In the genomic region with DNA sequence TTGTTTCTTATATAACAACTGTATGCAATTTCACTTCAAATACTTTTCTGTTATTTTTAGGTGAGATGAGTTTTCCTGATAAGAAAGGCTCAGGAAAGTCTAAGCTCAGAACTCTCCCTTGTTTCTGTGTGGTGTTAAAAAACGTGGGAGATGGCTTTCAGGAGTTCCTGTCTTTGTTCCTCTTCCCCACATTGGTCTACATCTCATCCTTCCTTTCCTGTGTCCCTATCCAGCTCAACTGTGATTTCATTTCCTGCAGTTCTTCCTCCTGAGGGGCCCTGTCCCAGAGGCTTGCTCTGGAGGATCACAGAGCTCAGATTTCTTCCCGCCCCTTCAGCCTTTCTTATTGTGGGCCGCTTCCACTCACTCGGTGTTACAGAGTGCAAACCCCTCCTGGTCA, we compare ENCODE assay signal across 16 cellular contexts. TPM values are rescaled to one million over a fixed set of nuclear protein-coding genes. Genes with fewer than 3 reads are reported as not detected.
DNase-seq lines count a peak whose midpoint lies in the region; ATAC-seq, FAIRE-seq and TF ChIP-seq lines count a peak whose summit lies in the region.
"Had no signal": no experiment of that assay in that cellular context is flagged by ENCODE, and none has a peak within 500 bp of the region (broad histone marks: within the 10 kb centered on the region; RNA-seq: fewer than 3 reads in every experiment).

No MANE protein-coding gene starts in this region.

- H3K9me3 Mint-ChIP-seq in activated CD8-positive, alpha-beta T cell treated with anti-CD3 and anti-CD28 coated beads, Interleukin-2, amount 10 ng/mL, durations not matched to agents 7 days and 5 days (ENCODE audit: insufficient read depth): no peaks in the 10 kb centered on the region
- H3K9me3 Mint-ChIP-seq: stimulated activated naive B cell treated with anti-CD40 and anti-IgM and Interleukin-4, amounts not matched to agents 10 μg/mL and 1 μg/mL and 100 μg/mL, for 72 hours had no signal

- BruUV-seq in A673 (replicated peaks; lab: Mats Ljungman, UMichigan): no TSS peak
- BruUV-seq in HepG2 (replicated peaks; lab: Mats Ljungman, UMichigan): no TSS peak

- DNase-seq in A673 (ENCODE audit: low spot score) (peak; percentile 22), AG04450 (ENCODE audit: low read depth, low spot score) (no peak), HepG2 (ENCODE audit: low spot score) (no peak), NCI-H748 treated with DMSO at 0.1 percent for 48 hours (lab: John Stamatoyannopoulos, UW) (no peak), kidney tubule cell (ENCODE audit: low spot score) (no peak), tibial artery (no peak)
- DNase-seq in activated CD8-positive, alpha-beta T cell treated with anti-CD3 and anti-CD28 coated beads, Interleukin-2, amount 10 ng/mL, durations not matched to agents 7 days and 5 days: no peak
- DNase-seq: BE2C; Karpas-422; NCI-H1105; NCI-H510A treated with DMSO at 0.1 percent for 48 hours; stimulated activated naive B cell treated with anti-CD40 and anti-IgM and Interleukin-4, amounts not matched to agents 10 μg/mL and 1 μg/mL and 100 μg/mL, for 72 hours; upper lobe of right lung had no signal

- CTCF ChIA-PET in A673 (lab: Charles Lee) (no interaction called here), AG04450 (lab: Charles Lee) (interaction anchor here (1.2 kb wide), 1 partner anchor 46 kb away, joined by 6 read pairs; no protein-coding TSS in a partner anchor), HepG2 (lab: Yijun Ruan, JAX; ENCODE audit: low intra/inter-chr PET ratio, low total read pairs) (no interaction called here)
- CTCF ChIA-PET in activated CD8-positive, alpha-beta T cell treated with anti-CD3 and anti-CD28 coated beads, Interleukin-2, amount 10 ng/mL, durations not matched to agents 7 days and 5 days (lab: Charles Lee): interaction anchor here (0.7 kb wide), 1 partner anchor 10 kb away, joined by 3 read pairs; no protein-coding TSS in a partner anchor

- H3K27ac ChIP-seq in A673 (ENCODE audit: low read depth, low read length, poor library complexity, severe bottlenecking) (no peak overlapping the region), AG04450 (ENCODE audit: low read depth, low read length) (peak overlapping the region; percentile 48), HepG2 (ENCODE audit: extremely low read length, insufficient read depth, low read length) (peak overlapping the region; percentile 17), tibial artery (no peak overlapping the region)
- H3K27ac ChIP-seq: upper lobe of right lung had no signal

- TF ChIP-seq CTCF in A673 (conservative IDR thresholded peaks at IDR 0.05; ENCODE audit: low read depth, low read length) (no peak), AG04450 (IDR thresholded peaks at IDR 0.05; ENCODE audit: low read depth, low read length) (no peak), HepG2 (CRISPR knock-in tag; IDR thresholded peaks at IDR 0.05) (no peak), tibial artery (IDR thresholded peaks at IDR 0.05) (no peak)

- no peak for ATAC-seq in activated CD8-positive, alpha-beta T cell treated with anti-CD3 and anti-CD28 coated beads, Interleukin-2, amount 10 ng/mL, durations not matched to agents 7 days and 5 days
- ATAC-seq in HepG2: no peak
- no peak for ATAC-seq in HG03354 (IDR thresholded peaks at IDR 0.05; ENCODE audit: poor library complexity, severe bottlenecking, unreplicated experiment)
- ATAC-seq: stimulated activated naive B cell treated with anti-CD40 and anti-IgM and Interleukin-4, amounts not matched to agents 10 μg/mL and 1 μg/mL and 100 μg/mL, for 72 hours; upper lobe of right lung had no signal

- TF ChIP-seq POLR2A in HepG2 (IDR thresholded peaks at IDR 0.05; ENCODE audit: insufficient read depth in 1 of 2, low read depth in 2 of 2, low read length in 2 of 2): no peak

- no peaks in the 10 kb centered on the region for H3K9me3 ChIP-seq in A673 (ENCODE audit: low read depth, low read length, poor library complexity, severe bottlenecking)
- no peaks in the 10 kb centered on the region; the same call in 1 of the 2 replicates for H3K9me3 ChIP-seq in AG04450 (ENCODE audit: control insufficient read depth, insufficient read depth, low read length)
- H3K9me3 ChIP-seq in HepG2 (ENCODE audit: low read length): no peaks in the 10 kb centered on the region
- H3K9me3 ChIP-seq in tibial artery: no peaks in the 10 kb centered on the region
- H3K9me3 ChIP-seq: BE2C, upper lobe of right lung had no signal

- TF ChIP-seq EP300 in HepG2 (IDR thresholded peaks at IDR 0.05; ENCODE audit: low read depth in 2 of 2, low read length in 2 of 2) (no peak), HepG2 (CRISPR knock-in tag; IDR thresholded peaks at IDR 0.05; ENCODE audit: borderline replicate concordance) (no peak)

- H3K27me3 Mint-ChIP-seq in activated CD8-positive, alpha-beta T cell treated with anti-CD3 and anti-CD28 coated beads, Interleukin-2, amount 10 ng/mL, durations not matched to agents 7 days and 5 days (ENCODE audit: low read depth): no peaks in the 10 kb centered on the region
- H3K27me3 Mint-ChIP-seq: activated naive CD8-positive, alpha-beta T cell; stimulated activated naive B cell treated with anti-CD40 and anti-IgM and Interleukin-4, amounts not matched to agents 10 μg/mL and 1 μg/mL and 100 μg/mL, for 72 hours had no signal

- H3K27me3 ChIP-seq in A673 (replicated peaks; ENCODE audit: insufficient read depth, low read depth, low read length, poor library complexity) (no peaks in the 10 kb centered on the region), AG04450 (ENCODE audit: control insufficient read depth, insufficient read depth, low read length) (no peaks in the 10 kb centered on the region), HepG2 (ENCODE audit: control insufficient read depth in 1 of 2, insufficient read depth in 2 of 2, low read length in 2 of 2) (no peaks in the 10 kb centered on the region), tibial artery (no peaks in the 10 kb centered on the region)
- H3K27me3 ChIP-seq: BE2C, upper lobe of right lung had no signal

- H3K79me2 ChIP-seq in HepG2 (ENCODE audit: insufficient read depth, low read length): peaks cover 3% of the 10 kb centered on the region

- H3K4me1 ChIP-seq in A673 (ENCODE audit: insufficient read depth, low read length, poor library complexity, severe bottlenecking): no peaks in the 10 kb centered on the region
- H3K4me1 ChIP-seq in HepG2 (ENCODE audit: insufficient read depth, low read length): peaks cover 23% of the 10 kb centered on the region
- H3K4me1 ChIP-seq in tibial artery: no peaks in the 10 kb centered on the region
- H3K4me1 ChIP-seq: BE2C had no signal

- peaks cover 11% of the 10 kb centered on the region for H4K20me1 ChIP-seq in HepG2 (ENCODE audit: insufficient read depth, low read length)

- H3K36me3 ChIP-seq in A673 (ENCODE audit: insufficient read depth, low read length, poor library complexity, severe bottlenecking) (peaks cover 67% of the 10 kb centered on the region), HepG2 (replicated peaks in 1 of 2; ENCODE audit: control insufficient read depth in 1 of 2, insufficient read depth in 2 of 2, low read length in 2 of 2) (peaks cover 39 to 92% of the 10 kb centered on the region in 2 experiments), tibial artery (peaks cover 83 to 96% (median 92%) of the 10 kb centered on the region in 3 donors)

- no peak overlapping the region for H3K4me2 ChIP-seq in HepG2 (ENCODE audit: low read depth, low read length)

- WGBS in HepG2 (ENCODE audit: low lambda C conversion rate): 96% methylated on average over 4 of the region's 4 CpGs

- H3K4me3 Mint-ChIP-seq in activated CD8-positive, alpha-beta T cell treated with anti-CD3 and anti-CD28 coated beads, Interleukin-2, amount 10 ng/mL, durations not matched to agents 7 days and 5 days: no peak overlapping the region
- H3K4me3 Mint-ChIP-seq: activated naive CD8-positive, alpha-beta T cell; stimulated activated naive B cell treated with anti-CD40 and anti-IgM and Interleukin-4, amounts not matched to agents 10 μg/mL and 1 μg/mL and 100 μg/mL, for 72 hours had no signal

- H3K36me3 Mint-ChIP-seq in activated CD8-positive, alpha-beta T cell treated with anti-CD3 and anti-CD28 coated beads, Interleukin-2, amount 10 ng/mL, durations not matched to agents 7 days and 5 days (ENCODE audit: low read depth): peaks cover 72% of the 10 kb centered on the region

- intact Hi-C loops in A673 (cut with micrococcal nuclease; ENCODE audit: unreplicated experiment): no loop called here
- intact Hi-C loops in HepG2 (cut with micrococcal nuclease; ENCODE audit: unreplicated experiment): no loop called here
- intact Hi-C loops in tibial artery (cut with DNase I; ENCODE audit: low total_unique reads): no loop called here

- no peak for TF ChIP-seq RAD21 in HepG2 (CRISPR knock-in tag; IDR thresholded peaks at IDR 0.05)

- H3K9ac ChIP-seq in HepG2 (ENCODE audit: insufficient read depth, low read depth, low read length): no peak overlapping the region

- no peak for FAIRE-seq in HepG2 (lab: Jason Lieb, UNC)
- FAIRE-seq: H1 had no signal

- in situ Hi-C loops in HepG2 (cut with HindIII; ENCODE audit: extremely low pct_ligation_motif_present, low pct_unique_long_range_greater_than_20kb): no loop called here

- no peaks in the 10 kb centered on the region for H3K4me1 Mint-ChIP-seq in activated CD8-positive, alpha-beta T cell treated with anti-CD3 and anti-CD28 coated beads, Interleukin-2, amount 10 ng/mL, durations not matched to agents 7 days and 5 days (ENCODE audit: low read depth)

- H2AFZ ChIP-seq in HepG2 (ENCODE audit: low read length): no peak overlapping the region

- peak overlapping the region; percentile 27 for H3K27ac Mint-ChIP-seq in activated CD8-positive, alpha-beta T cell treated with anti-CD3 and anti-CD28 coated beads, Interleukin-2, amount 10 ng/mL, durations not matched to agents 7 days and 5 days
- H3K27ac Mint-ChIP-seq: stimulated activated naive B cell treated with anti-CD40 and anti-IgM and Interleukin-4, amounts not matched to agents 10 μg/mL and 1 μg/mL and 100 μg/mL, for 72 hours had no signal

- POLR2A ChIA-PET in A673 (lab: Charles Lee; ENCODE audit: low non-redundant PET): no interaction called here
- POLR2A ChIA-PET in AG04450 (lab: Yijun Ruan, JAX): interaction anchor here (0.5 to 1.2 kb wide), 2 partner anchors 11 to 502 kb away, joined by 3 to 4 read pairs; partner anchors contain the start of gene SEC13
- POLR2A ChIA-PET in activated CD8-positive, alpha-beta T cell treated with anti-CD3 and anti-CD28 coated beads, Interleukin-2, amount 10 ng/mL, durations not matched to agents 7 days and 5 days (lab: Charles Lee): interaction anchor here (1.1 kb wide), 1 partner anchor 11 kb away, joined by 4 read pairs; the partner anchor contains the start of gene SEC13
- POLR2A ChIA-PET in HepG2 (lab: Yijun Ruan, JAX): interaction anchor here (1.0 kb wide), 1 partner anchor 9 kb away, joined by 3 read pairs; no protein-coding TSS in a partner anchor

- no peak overlapping the region for H3K4me3 ChIP-seq in A673 (ENCODE audit: low read depth, low read length, poor library complexity, severe bottlenecking)
- no peak overlapping the region for H3K4me3 ChIP-seq in AG04450 (ENCODE audit: low read depth, low read length)
- no peak overlapping the region for H3K4me3 ChIP-seq in HepG2 (replicated peaks in 1 of 3; ENCODE audit: insufficient read depth in 1 of 3, low read depth in 2 of 3, low read length in 3 of 3)
- H3K4me3 ChIP-seq in tibial artery: no peak overlapping the region
- H3K4me3 ChIP-seq: upper lobe of right lung had no signal

RNA-seq across cellular contexts. Expression of gene SEC13, which starts 11.2 kb away (rescaled TPM):
- total RNA-seq in A673 (2021): 160 and 174 TPM in 2 replicates
- 195 and 268 TPM in 2 replicates for polyA plus RNA-seq in AG04450 (2011; rRNA removed)
- polyA minus RNA-seq in AG04450 (2011; rRNA and poly(A)+ RNA removed): 380 and 487 TPM in 2 replicates
- 10 to 100 TPM; 93.2 to 95.0 TPM for total RNA-seq in activated CD8-positive, alpha-beta T cell treated with anti-CD3 and anti-CD28 coated beads, Interleukin-2, amount 10 ng/mL, durations not matched to agents 7 days and 5 days
- total RNA-seq in HepG2 (2016; rRNA removed; fragmentation: Illumina TruSeq; extraction: Trizol): 391 and 418 TPM in 2 replicates
- total RNA-seq in HepG2 (2016; cell fraction: cytosol; rRNA removed; fragmentation: Illumina TruSeq; extraction: Trizol; ENCODE audit: low read depth): 232 and 239 TPM in 2 replicates
- 366 and 400 TPM in 2 replicates for total RNA-seq in HepG2 (2016; cell fraction: insoluble cytoplasmic fraction; rRNA removed; fragmentation: Illumina TruSeq; extraction: Trizol)
- 335 TPM in 2 replicates for total RNA-seq in HepG2 (2016; cell fraction: membrane; rRNA removed; fragmentation: Illumina TruSeq; extraction: Trizol)
- 176 and 181 TPM in 2 replicates for total RNA-seq in HepG2 (2016; cell fraction: nucleus; rRNA removed; fragmentation: Illumina TruSeq; extraction: Trizol)
- polyA plus RNA-seq in HepG2 (2011; rRNA removed): 266 and 288 TPM in 2 replicates
- polyA plus RNA-seq in HepG2 (2011; cell fraction: cytosol; rRNA removed): 264 and 374 TPM in 2 replicates
- 204 and 219 TPM in 2 replicates for polyA plus RNA-seq in HepG2 (2011; cell fraction: nucleus; rRNA removed)
- polyA plus RNA-seq in HepG2 (2012): 224 and 231 TPM in 2 replicates
- 171 and 195 TPM in 2 replicates for polyA plus RNA-seq in HepG2 (2016; cell fraction: cytosol; fragmentation: Illumina TruSeq; extraction: Trizol; ENCODE audit: low read depth)
- polyA plus RNA-seq in HepG2 (2016; cell fraction: insoluble cytoplasmic fraction; fragmentation: Illumina TruSeq; extraction: Trizol; ENCODE audit: low read depth): 327 and 374 TPM in 2 replicates
- polyA plus RNA-seq in HepG2 (2016; cell fraction: membrane; fragmentation: Illumina TruSeq; extraction: Trizol; ENCODE audit: low read depth): 204 and 212 TPM in 2 replicates
- 222 and 239 TPM in 2 replicates for polyA plus RNA-seq in HepG2 (2016; cell fraction: nucleus; fragmentation: Illumina TruSeq; extraction: Trizol; ENCODE audit: insufficient read depth, low read depth)
- polyA minus RNA-seq in HepG2 (2011; rRNA and poly(A)+ RNA removed; ENCODE audit: low replicate concordance): 289 and 526 TPM in 2 replicates
- 174 and 198 TPM in 2 replicates for polyA minus RNA-seq in HepG2 (2011; cell fraction: cytosol; rRNA and poly(A)+ RNA removed)
- polyA minus RNA-seq in HepG2 (2011; cell fraction: nucleus; rRNA and poly(A)+ RNA removed): 192 and 208 TPM in 2 replicates

RNA-seq across cellular contexts. Expression of gene GHRL, which starts 17.0 kb away (rescaled TPM):
- total RNA-seq in A673 (2021): 1.0 and 2.0 TPM in 2 replicates
- 0.10 TPM in 1 of 2 replicates, not detected in the other for polyA plus RNA-seq in AG04450 (2011; rRNA removed)
- polyA minus RNA-seq in AG04450 (2011; rRNA and poly(A)+ RNA removed): 0.17 and 0.41 TPM in 2 replicates
- total RNA-seq in activated CD8-positive, alpha-beta T cell treated with anti-CD3 and anti-CD28 coated beads, Interleukin-2, amount 10 ng/mL, durations not matched to agents 7 days and 5 days: under 1 TPM; 0.21 to 0.63 TPM
- 0.09 TPM in 1 of 2 replicates, not detected in the other for total RNA-seq in HepG2 (2016; rRNA removed; fragmentation: Illumina TruSeq; extraction: Trizol)
- total RNA-seq in HepG2 (2016; cell fraction: cytosol; rRNA removed; fragmentation: Illumina TruSeq; extraction: Trizol; ENCODE audit: low read depth): 0.71 TPM in 1 of 2 replicates, not detected in the other
- 0.22 TPM in 1 of 2 replicates, not detected in the other for total RNA-seq in HepG2 (2016; cell fraction: insoluble cytoplasmic fraction; rRNA removed; fragmentation: Illumina TruSeq; extraction: Trizol)
- total RNA-seq in HepG2 (2016; cell fraction: membrane; rRNA removed; fragmentation: Illumina TruSeq; extraction: Trizol): not detected in 2 replicates
- total RNA-seq in HepG2 (2016; cell fraction: nucleus; rRNA removed; fragmentation: Illumina TruSeq; extraction: Trizol): not detected in 2 replicates
- not detected in 2 replicates for polyA plus RNA-seq in HepG2 (2011; rRNA removed)
- not detected in 2 replicates for polyA plus RNA-seq in HepG2 (2011; cell fraction: cytosol; rRNA removed)
- 0.19 and 0.24 TPM in 2 replicates for polyA plus RNA-seq in HepG2 (2011; cell fraction: nucleus; rRNA removed)
- polyA plus RNA-seq in HepG2 (2012): 0.59 TPM in 1 of 2 replicates, not detected in the other
- not detected in 2 replicates for polyA plus RNA-seq in HepG2 (2016; cell fraction: cytosol; fragmentation: Illumina TruSeq; extraction: Trizol; ENCODE audit: low read depth)
- polyA plus RNA-seq in HepG2 (2016; cell fraction: insoluble cytoplasmic fraction; fragmentation: Illumina TruSeq; extraction: Trizol; ENCODE audit: low read depth): not detected in 2 replicates
- not detected in 2 replicates for polyA plus RNA-seq in HepG2 (2016; cell fraction: membrane; fragmentation: Illumina TruSeq; extraction: Trizol; ENCODE audit: low read depth)
- polyA plus RNA-seq in HepG2 (2016; cell fraction: nucleus; fragmentation: Illumina TruSeq; extraction: Trizol; ENCODE audit: insufficient read depth, low read depth): 0.80 and 2.1 TPM in 2 replicates
- polyA minus RNA-seq in HepG2 (2011; rRNA and poly(A)+ RNA removed; ENCODE audit: low replicate concordance): 0.21 TPM in 1 of 2 replicates, not detected in the other
- not detected in 2 replicates for polyA minus RNA-seq in HepG2 (2011; cell fraction: cytosol; rRNA and poly(A)+ RNA removed)
- 0.87 TPM in 1 of 2 replicates, not detected in the other for polyA minus RNA-seq in HepG2 (2011; cell fraction: nucleus; rRNA and poly(A)+ RNA removed)

Comparison
In these comparisons a context has a peak if more than half of its experiments do, and no peak if none do; other contexts are left out.
1. H3K27ac ChIP-seq: peak in AG04450 (single experiment) and HepG2 (single experiment); none in A673 (single experiment) and tibial artery (0 of 2).
2. CTCF ChIA-PET loops: an anchor here in AG04450 (1.2 kb wide) and activated CD8-positive, alpha-beta T cell treated with anti-CD3 and anti-CD28 coated beads, Interleukin-2, amount 10 ng/mL, durations not matched to agents 7 days and 5 days (0.7 kb wide); none called in A673 and HepG2.